In the genomic region with DNA sequence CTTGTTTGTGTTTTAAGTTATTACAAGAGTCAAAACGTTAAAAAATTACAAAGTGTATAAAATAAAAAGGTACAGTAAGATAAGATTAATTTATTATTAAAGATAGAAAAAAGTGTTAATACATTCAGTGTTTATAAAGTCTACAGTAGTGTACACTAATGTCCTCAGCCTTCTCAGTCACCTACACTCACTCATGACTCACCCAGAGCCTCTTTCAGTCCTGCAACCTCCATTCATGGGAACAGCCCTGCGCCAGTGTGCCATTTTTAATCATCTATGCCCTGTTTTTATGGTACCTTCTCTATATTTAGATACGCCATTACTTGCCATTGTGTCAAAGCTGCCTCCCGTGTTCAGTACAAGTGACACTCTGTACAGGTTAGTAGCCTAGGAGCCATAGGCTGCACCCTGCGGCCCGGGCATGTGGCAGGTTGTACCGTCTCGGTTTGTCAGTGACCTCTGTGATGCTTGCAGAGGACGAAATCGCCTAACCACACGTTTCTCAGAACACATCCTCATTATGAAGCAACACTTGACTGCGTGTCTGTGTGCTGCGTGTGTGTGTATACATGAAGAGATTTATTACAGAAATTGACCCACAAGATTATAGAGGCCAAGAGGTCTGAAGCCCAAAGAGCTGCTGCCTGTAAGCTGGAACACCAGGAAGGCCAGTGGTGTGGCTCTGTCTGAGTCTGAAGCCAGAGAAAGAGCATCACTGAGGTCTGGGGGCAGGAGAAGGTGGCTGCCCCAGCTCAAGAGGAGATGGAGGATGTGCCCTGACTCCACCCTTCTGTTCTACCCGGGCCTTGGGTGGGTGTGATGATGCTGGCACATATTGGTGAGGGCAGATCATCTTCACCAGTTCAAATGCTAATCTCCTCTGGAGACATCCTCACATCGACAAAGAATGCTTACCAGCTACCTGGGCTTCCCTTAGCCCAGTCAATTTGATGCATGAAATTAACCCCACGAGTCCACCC, we compare ENCODE assay signal across 17 cellular contexts.
A peak's percentile ranks its signal among the peaks of the same experiment; 100 is the strongest.
DNase-seq lines count a peak whose midpoint lies in the region; ATAC-seq and TF ChIP-seq lines count a peak whose summit lies in the region.
"Had no signal": no experiment of that assay in that cellular context is flagged by ENCODE, and none has a peak within 500 bp of the region (broad histone marks: within the 10 kb centered on the region; RNA-seq: fewer than 3 reads in every experiment).

No MANE protein-coding gene starts in this region.

- H3K36me3 ChIP-seq in right atrium auricular region (no peaks in the 10 kb centered on the region), PC-3 (ENCODE audit: low read depth, low read length) (no peaks in the 10 kb centered on the region), ascending aorta (no peaks in the 10 kb centered on the region)
- H3K36me3 ChIP-seq: BLaER1, lower lobe of right lung, upper lobe of right lung had no signal

- no peaks in the 10 kb centered on the region for H3K9me2 ChIP-seq in PC-3 (replicated peaks; ENCODE audit: low read length)

- POLR2A ChIA-PET in PC-3 (lab: Charles Lee; ENCODE audit: unreplicated experiment) = no interaction called here

- intact Hi-C loops in right cardiac atrium (cut with DNase I) (no loop called here), PC-3 (cut with micrococcal nuclease) (no loop called here), ascending aorta (cut with DNase I) (no loop called here)

- peaks cover 4% of the 10 kb centered on the region for H3K4me1 Mint-ChIP-seq in glutamatergic neuron (ENCODE audit: low read depth, unreplicated experiment)

- H3K79me2 ChIP-seq in PC-3 (ENCODE audit: low read length) = no peaks in the 10 kb centered on the region

- peak overlapping the region; percentile 71 for H3K4me3 Mint-ChIP-seq in glutamatergic neuron (ENCODE audit: unreplicated experiment)
- H3K4me3 Mint-ChIP-seq: activated naive CD8-positive, alpha-beta T cell treated with anti-CD3 and anti-CD28 coated beads for 36 hours had no signal

- no peak overlapping the region for H3K9ac ChIP-seq in PC-3 (ENCODE audit: low read length)
- H3K9ac ChIP-seq: BLaER1 had no signal

- BruUV-seq in PC-3 (replicated peaks; lab: Mats Ljungman, UMichigan) = no TSS peak

- no peak for ATAC-seq in right cardiac atrium
- peak; percentile 67 for ATAC-seq in PC-3
- no peak for ATAC-seq in GM19035 (IDR thresholded peaks at IDR 0.05; ENCODE audit: unreplicated experiment)
- ATAC-seq: sciatic nerve, upper lobe of right lung had no signal

- no peak overlapping the region for H2AFZ ChIP-seq in PC-3 (ENCODE audit: low read length)

- TF ChIP-seq CTCF in right atrium auricular region (IDR thresholded peaks at IDR 0.05) (no peak), PC-3 (conservative IDR thresholded peaks at IDR 0.05; ENCODE audit: low read depth, low read length) (no peak), glutamatergic neuron (IDR thresholded peaks at IDR 0.05; ENCODE audit: partially characterized antibody, unreplicated experiment) (no peak), ascending aorta (IDR thresholded peaks at IDR 0.05) (no peak)

- H3K4me2 ChIP-seq in PC-3 (ENCODE audit: low read length) = no peak overlapping the region

- no peak overlapping the region for H3K4me3 ChIP-seq in right atrium auricular region
- no peak overlapping the region for H3K4me3 ChIP-seq in right cardiac atrium (ENCODE audit: low read length)
- no peak overlapping the region for H3K4me3 ChIP-seq in PC-3 (ENCODE audit: low read length)
- H3K4me3 ChIP-seq in ascending aorta = no peak overlapping the region

- H3K9me3 ChIP-seq in right atrium auricular region (no peaks in the 10 kb centered on the region), right cardiac atrium (ENCODE audit: control insufficient read depth, low read length) (no peaks in the 10 kb centered on the region), PC-3 (ENCODE audit: low read length) (no peaks in the 10 kb centered on the region), ascending aorta (no peaks in the 10 kb centered on the region)
- H3K9me3 ChIP-seq: BLaER1, lower lobe of right lung, upper lobe of right lung had no signal

- H3K27ac ChIP-seq in right atrium auricular region (no peak overlapping the region), right cardiac atrium (ENCODE audit: low read length) (no peak overlapping the region), PC-3 (ENCODE audit: low read length) (no peak overlapping the region), ascending aorta (no peak overlapping the region)
- H3K27ac ChIP-seq: BLaER1, lower lobe of right lung, upper lobe of right lung had no signal

- H3K27me3 ChIP-seq in right atrium auricular region = peaks cover 0 to 3% of the 10 kb centered on the region in 2 donors
- no peaks in the 10 kb centered on the region for H3K27me3 ChIP-seq in right cardiac atrium (ENCODE audit: control insufficient read depth, insufficient read depth)
- peaks cover 83% of the 10 kb centered on the region for H3K27me3 ChIP-seq in PC-3 (ENCODE audit: low read length)
- H3K27me3 ChIP-seq in ascending aorta = peaks cover 11% of the 10 kb centered on the region

- peaks cover 12% of the 10 kb centered on the region for H3K27me3 Mint-ChIP-seq in glutamatergic neuron (ENCODE audit: unreplicated experiment)

- no peaks in the 10 kb centered on the region for H4K20me1 ChIP-seq in PC-3 (ENCODE audit: low read length)
- H4K20me1 ChIP-seq: BLaER1 had no signal

- no peaks in the 10 kb centered on the region for H3K36me3 Mint-ChIP-seq in glutamatergic neuron (ENCODE audit: unreplicated experiment)
- H3K36me3 Mint-ChIP-seq: activated naive CD8-positive, alpha-beta T cell treated with anti-CD3 and anti-CD28 coated beads for 36 hours had no signal

- H3K4me1 ChIP-seq in right atrium auricular region (peaks cover 0 to 13% of the 10 kb centered on the region in 2 donors), right cardiac atrium (ENCODE audit: control insufficient read depth, insufficient read depth, low read length) (peaks cover 2% of the 10 kb centered on the region), PC-3 (ENCODE audit: insufficient read depth, low read length) (no peaks in the 10 kb centered on the region), ascending aorta (peaks cover 0 to 4% of the 10 kb centered on the region in 2 donors)

- peaks cover 1% of the 10 kb centered on the region for H3K9me3 Mint-ChIP-seq in glutamatergic neuron (ENCODE audit: unreplicated experiment)
- H3K9me3 Mint-ChIP-seq: activated naive CD8-positive, alpha-beta T cell treated with anti-CD3 and anti-CD28 coated beads for 36 hours had no signal

- CTCF ChIA-PET in PC-3 (lab: Charles Lee) = no interaction called here

- H3K27ac Mint-ChIP-seq in glutamatergic neuron (ENCODE audit: unreplicated experiment) = no peak overlapping the region
- H3K27ac Mint-ChIP-seq: activated naive CD8-positive, alpha-beta T cell treated with anti-CD3 and anti-CD28 coated beads for 36 hours had no signal

- DNase-seq in right atrium auricular region (ENCODE audit: low spot score) (peak; percentile 47), right cardiac atrium (no peak), PC-3 (peak; percentile 37), glutamatergic neuron (no peak), hypothalamus (lab: John Stamatoyannopoulos, UW) (no peak), ascending aorta (ENCODE audit: low spot score in 2 of 2) (no peak)
- DNase-seq: activated naive CD8-positive, alpha-beta T cell treated with anti-CD3 and anti-CD28 coated beads for 36 hours; effector CD8-positive, alpha-beta T cell; foreskin fibroblast; NCI-H1048; NCI-H446 treated with DMSO at 0.1 percent for 48 hours; stimulated activated CD4-positive, alpha-beta T cell treated with anti-CD3 and anti-CD28 coated beads, Interleukin-4, amount 100 ng/mL, for 4 hours; upper lobe of right lung had no signal

- 81% methylated on average over 16 of the region's 16 CpGs for WGBS in right cardiac atrium

- no peaks in the 10 kb centered on the region for H3F3A ChIP-seq in PC-3 (ENCODE audit: low read length, unreplicated experiment)

Comparison
In these comparisons a context has a peak if more than half of its experiments do, and no peak if none do; other contexts are left out.
1. DNase-seq: peak in right atrium auricular region (single experiment) and PC-3 (single experiment); none in right cardiac atrium (0 of 3), glutamatergic neuron (single experiment), hypothalamus (0 of 51) and ascending aorta (0 of 2).